Comparison of ENCODE assay signal across 1 cellular context in genomic region chr11:60844045-60844869, GRCh38.
TF ChIP-seq lines count a peak whose summit lies in the region.

No MANE protein-coding gene starts in this region.

TF ChIP-seq in GM23338, 12 proteins besides CTCF, POLR2A, EP300 and RAD21 (continued from another document):
- TF ChIP-seq ZNF462 (CRISPR knock-in tag; IDR thresholded peaks at IDR 0.05) (no peak), JUNB (IDR thresholded peaks at IDR 0.05; ENCODE audit: unreplicated experiment) (no peak), STAT1 (IDR thresholded peaks at IDR 0.05; ENCODE audit: unreplicated experiment) (no peak), CREB1 (CRISPR knock-in tag; IDR thresholded peaks at IDR 0.05; ENCODE audit: low read depth) (no peak)
